ENCODE assay signal across 8 cellular contexts in genomic region chr2:28752608-28752984, GRCh38. TPM values are rescaled to one million over a fixed set of nuclear protein-coding genes. Genes with fewer than 3 reads are reported as not detected.
DNase-seq lines count a peak whose midpoint lies in the region; ATAC-seq lines count a peak whose summit lies in the region.

No MANE protein-coding gene starts in this region.

- peak overlapping the region; percentile 98 to 100 (median 99) for H3K9ac ChIP-seq in BLaER1 treated with 17β-estradiol and CSF1 and Interleukin-3, amounts not matched to agents 10 nM and 100 nM
- H3K9ac ChIP-seq in mucosa of rectum (ENCODE audit: low read depth in 1 of 2, low read length in 2 of 2), result peak overlapping the region; percentile 98 to 100

- peaks cover 72% of the 10 kb centered on the region for H3K4me1 Mint-ChIP-seq in central memory CD8-positive, alpha-beta T cell

- peak overlapping the region; percentile 97 for H3K27ac Mint-ChIP-seq in central memory CD8-positive, alpha-beta T cell (ENCODE audit: low read depth)

- H3K4me3 Mint-ChIP-seq in central memory CD8-positive, alpha-beta T cell, result peak overlapping the region; percentile 90

- H3K4me2 ChIP-seq in BLaER1 treated with 17β-estradiol and CSF1 and Interleukin-3, amounts not matched to agents 10 nM and 100 nM, result peak overlapping the region; percentile 65 to 89 (median 81)

- H3K4me3 ChIP-seq in BLaER1 treated with 17β-estradiol and CSF1 and Interleukin-3, amounts not matched to agents 10 nM and 100 nM, result peak overlapping the region; percentile 94 to 100 (median 98)
- H3K4me3 ChIP-seq in Jurkat, Clone E6-1 (ENCODE audit: low read length), result peak overlapping the region; percentile 91
- H3K4me3 ChIP-seq in mucosa of rectum (ENCODE audit: low read length in 2 of 2), result peak overlapping the region; percentile 86 to 97

- H3K36me3 ChIP-seq in BLaER1 treated with 17β-estradiol and CSF1 and Interleukin-3, amounts not matched to agents 10 nM and 100 nM, result peaks cover 0 to 20% (median 8%) of the 10 kb centered on the region in 11 experiments; a peak in 9 of 22 replicates
- H3K36me3 ChIP-seq in mucosa of rectum (ENCODE audit: control insufficient read depth in 2 of 2, insufficient read depth in 2 of 2, low read length in 2 of 2), result peaks cover 0 to 4% of the 10 kb centered on the region in 2 donors

- no peaks in the 10 kb centered on the region for H3K9me3 ChIP-seq in BLaER1 treated with 17β-estradiol and CSF1 and Interleukin-3, amounts not matched to agents 10 nM and 100 nM (replicated peaks in 1 of 11)
- H3K9me3 ChIP-seq in mucosa of rectum (ENCODE audit: control insufficient read depth in 2 of 2, low read length in 2 of 2), result no peaks in the 10 kb centered on the region

- no peaks in the 10 kb centered on the region for H3K9me3 Mint-ChIP-seq in central memory CD8-positive, alpha-beta T cell

- peaks cover 47 to 56% (median 53%) of the 10 kb centered on the region in 11 experiments for H4K20me1 ChIP-seq in BLaER1 treated with 17β-estradiol and CSF1 and Interleukin-3, amounts not matched to agents 10 nM and 100 nM

- H3K36me3 Mint-ChIP-seq in central memory CD8-positive, alpha-beta T cell (ENCODE audit: insufficient read depth), result peaks cover 37% of the 10 kb centered on the region

- no peak for DNase-seq in Jurkat, Clone E6-1 (ENCODE audit: low read depth, low spot score)
- DNase-seq in central memory CD8-positive, alpha-beta T cell (ENCODE audit: low spot score in 2 of 2), result no peak
- DNase-seq in cerebellum (ENCODE audit: low spot score), result no peak
- no peak for DNase-seq in stimulated activated CD4-positive, alpha-beta T cell treated with anti-CD3 and anti-CD28 coated beads, Interleukin-4, amount 100 ng/mL, for 4 hours
- no peak for DNase-seq in NK-92 treated with Interleukin-12 subunit alpha and Interleukin-12 subunit beta, amount 100 ng/mL, for 24 hours (lab: John Stamatoyannopoulos, UW)

- no peak for ATAC-seq in central memory CD8-positive, alpha-beta T cell (replicated peaks; ENCODE audit: extremely low read depth, poor library complexity, severe bottlenecking)
- ATAC-seq in HG02623 (IDR thresholded peaks at IDR 0.05; ENCODE audit: unreplicated experiment), result no peak

- H3K27me3 Mint-ChIP-seq in central memory CD8-positive, alpha-beta T cell, result no peaks in the 10 kb centered on the region

- peak overlapping the region; percentile 97 to 100 (median 98) for H3K27ac ChIP-seq in BLaER1 treated with 17β-estradiol and CSF1 and Interleukin-3, amounts not matched to agents 10 nM and 100 nM
- H3K27ac ChIP-seq in mucosa of rectum (ENCODE audit: low read depth in 2 of 2, low read length in 2 of 2), result peak overlapping the region; percentile 99 to 100

- no peaks in the 10 kb centered on the region for H3K27me3 ChIP-seq in BLaER1 treated with 17β-estradiol and CSF1 and Interleukin-3, amounts not matched to agents 10 nM and 100 nM
- H3K27me3 ChIP-seq in mucosa of rectum (ENCODE audit: control insufficient read depth in 2 of 2, insufficient read depth in 2 of 2, low read length in 2 of 2), result no peaks in the 10 kb centered on the region

- peaks cover 37 to 62% (median 56%) of the 10 kb centered on the region in 10 experiments for H3K4me1 ChIP-seq in BLaER1 treated with 17β-estradiol and CSF1 and Interleukin-3, amounts not matched to agents 10 nM and 100 nM
- H3K4me1 ChIP-seq in mucosa of rectum (ENCODE audit: control insufficient read depth in 2 of 2, insufficient read depth in 2 of 2, low read length in 2 of 2), result peaks cover 32 to 43% of the 10 kb centered on the region in 2 donors

RNA-seq across cellular contexts. Expression of gene PPP1CB, which starts 1.0 kb away (rescaled TPM):
- polyA plus RNA-seq in Jurkat, Clone E6-1 (2012; ENCODE audit: insufficient read depth, insufficient read length), result 50.8 TPM
- 185 TPM for total RNA-seq in cerebellum

RNA-seq across cellular contexts. Expression of gene SPDYA, which starts 58.0 kb away (rescaled TPM):
- polyA plus RNA-seq in Jurkat, Clone E6-1 (2012; ENCODE audit: insufficient read depth, insufficient read length), result 0.87 TPM
- total RNA-seq in cerebellum, result 2.7 TPM
